In genomic region chr17:80110927-80111701, GRCh38 we compare ENCODE assay signal across 18 cellular contexts. TPM values are rescaled to one million over a fixed set of nuclear protein-coding genes. Genes with fewer than 3 reads are reported as not detected.
DNase-seq lines count a peak whose midpoint lies in the region; ATAC-seq and TF ChIP-seq lines count a peak whose summit lies in the region.
"Had no signal": no experiment of that assay in that cellular context is flagged by ENCODE, and none has a peak within 500 bp of the region (broad histone marks: within the 10 kb centered on the region; RNA-seq: fewer than 3 reads in every experiment).

No MANE protein-coding gene starts in this region.

- DNase-seq in activated T-cell treated with anti-CD3 and anti-CD28 coated beads, Interleukin-2, amount 50 U/mL, for 24 hours = peak; percentile 15
- DNase-seq in activated T-cell treated with anti-CD3 and anti-CD28 coated beads, Interleukin-2, amount 50 U/mL, for 1 hour = no peak
- DNase-seq in WERI-Rb-1 (peak; percentile 88), mesenteric fat pad (ENCODE audit: low spot score) (peak; percentile 76), suprapubic skin (ENCODE audit: low spot score in 2 of 2) (peak; percentile 53 to 71), DMS53 (lab: John Stamatoyannopoulos, UW) (no peak)
- no peak for DNase-seq in natural killer cell treated with Interleukin-12 subunit alpha and Interleukin-12 subunit beta and Interleukin-15 and Interleukin-18, amount 100 ng/mL, for 72 hours (ENCODE audit: low spot score)
- DNase-seq: C1 segment of cervical spinal cord, DMS153, EL, NCI-H1436, NCI-H2029 treated with DMSO at 0.1 percent for 48 hours, NCI-H2171 treated with DMSO at 0.1 percent for 48 hours, NCI-H748 treated with DMSO at 0.1 percent for 48 hours, OCI-M1 had no signal

- H3K9me3 Mint-ChIP-seq in activated T-cell treated with anti-CD3 and anti-CD28 coated beads, Interleukin-2, amount 50 U/mL, for 24 hours = peaks cover 3% of the 10 kb centered on the region
- H3K9me3 Mint-ChIP-seq in natural killer cell treated with Interleukin-12 subunit alpha and Interleukin-12 subunit beta and Interleukin-15 and Interleukin-18, amount 100 ng/mL, for 72 hours = no peaks in the 10 kb centered on the region

- no peak for ATAC-seq in HG03460 (IDR thresholded peaks at IDR 0.05; ENCODE audit: unreplicated experiment)
- no peak for ATAC-seq in natural killer cell treated with Interleukin-12 subunit alpha and Interleukin-12 subunit beta and Interleukin-15 and Interleukin-18, amount 100 ng/mL, for 72 hours

- no peaks in the 10 kb centered on the region for H3K27me3 Mint-ChIP-seq in activated T-cell treated with anti-CD3 and anti-CD28 coated beads, Interleukin-2, amount 50 U/mL, for 24 hours
- no peaks in the 10 kb centered on the region for H3K27me3 Mint-ChIP-seq in natural killer cell treated with Interleukin-12 subunit alpha and Interleukin-12 subunit beta and Interleukin-15 and Interleukin-18, amount 100 ng/mL, for 72 hours

- peaks cover 11% of the 10 kb centered on the region for H3K4me1 ChIP-seq in suprapubic skin

- H3K27ac Mint-ChIP-seq in activated T-cell treated with anti-CD3 and anti-CD28 coated beads, Interleukin-2, amount 50 U/mL, for 24 hours = no peak overlapping the region
- no peak overlapping the region for H3K27ac Mint-ChIP-seq in natural killer cell treated with Interleukin-12 subunit alpha and Interleukin-12 subunit beta and Interleukin-15 and Interleukin-18, amount 100 ng/mL, for 72 hours

- H3K27me3 ChIP-seq in WERI-Rb-1 (ENCODE audit: insufficient read depth, low read depth, severe bottlenecking) (no peaks in the 10 kb centered on the region), suprapubic skin (no peaks in the 10 kb centered on the region)

- TF ChIP-seq CTCF in WERI-Rb-1 (IDR thresholded peaks at IDR 0.05; ENCODE audit: low read depth, low read length) = no peak
- no peak for TF ChIP-seq CTCF in suprapubic skin (IDR thresholded peaks at IDR 0.05)

- no peak overlapping the region for H3K4me3 Mint-ChIP-seq in activated T-cell treated with anti-CD3 and anti-CD28 coated beads, Interleukin-2, amount 50 U/mL, for 24 hours
- H3K4me3 Mint-ChIP-seq in natural killer cell treated with Interleukin-12 subunit alpha and Interleukin-12 subunit beta and Interleukin-15 and Interleukin-18, amount 100 ng/mL, for 72 hours = no peak overlapping the region

- H3K36me3 ChIP-seq in WERI-Rb-1 (peaks cover 57% of the 10 kb centered on the region), suprapubic skin (peaks cover 31% of the 10 kb centered on the region)

- WGBS in suprapubic skin = 90% methylated on average over 21 of the region's 21 CpGs

- H3K27ac ChIP-seq in WERI-Rb-1 = peak overlapping the region; percentile 58
- no peak overlapping the region for H3K27ac ChIP-seq in suprapubic skin

- H3K9me3 ChIP-seq in WERI-Rb-1 (ENCODE audit: severe bottlenecking) (peaks cover 6% of the 10 kb centered on the region), suprapubic skin (no peaks in the 10 kb centered on the region)

- TF ChIP-seq POLR2A in suprapubic skin (IDR thresholded peaks at IDR 0.05) = no peak

- TF ChIP-seq EP300 in suprapubic skin (IDR thresholded peaks at IDR 0.05) = no peak

- peaks cover 1% of the 10 kb centered on the region for H3K36me3 Mint-ChIP-seq in activated T-cell treated with anti-CD3 and anti-CD28 coated beads, Interleukin-2, amount 50 U/mL, for 24 hours (ENCODE audit: low read depth)
- no peaks in the 10 kb centered on the region for H3K36me3 Mint-ChIP-seq in natural killer cell treated with Interleukin-12 subunit alpha and Interleukin-12 subunit beta and Interleukin-15 and Interleukin-18, amount 100 ng/mL, for 72 hours

- no peaks in the 10 kb centered on the region for H3K4me1 Mint-ChIP-seq in activated T-cell treated with anti-CD3 and anti-CD28 coated beads, Interleukin-2, amount 50 U/mL, for 24 hours (ENCODE audit: low read depth)
- no peaks in the 10 kb centered on the region for H3K4me1 Mint-ChIP-seq in natural killer cell treated with Interleukin-12 subunit alpha and Interleukin-12 subunit beta and Interleukin-15 and Interleukin-18, amount 100 ng/mL, for 72 hours (ENCODE audit: low read depth in 2 of 2)

- H3K4me3 ChIP-seq in WERI-Rb-1 (ENCODE audit: low read depth, low read length) (no peak overlapping the region), suprapubic skin (no peak overlapping the region)
- H3K4me3 ChIP-seq: K562 had no signal

RNA-seq across cellular contexts. Expression of gene GAA, which starts 9.7 kb away (rescaled TPM):
- total RNA-seq in mesenteric fat pad (61.4 TPM), suprapubic skin (10 to 100 TPM; 39.4 to 59.9 (median 45.3) TPM)
- 10 to 100 TPM; 20.9 to 24.0 TPM for total RNA-seq in natural killer cell treated with Interleukin-12 subunit alpha and Interleukin-12 subunit beta and Interleukin-15 and Interleukin-18, amount 100 ng/mL, for 72 hours

RNA-seq across cellular contexts. Expression of gene EIF4A3, which starts 35.8 kb away (rescaled TPM):
- total RNA-seq in mesenteric fat pad (92.0 TPM), suprapubic skin (10 to 100 TPM; 59.8 to 69.2 (median 65.7) TPM)
- 100 to 1,000 TPM; 134 to 155 TPM for total RNA-seq in natural killer cell treated with Interleukin-12 subunit alpha and Interleukin-12 subunit beta and Interleukin-15 and Interleukin-18, amount 100 ng/mL, for 72 hours

RNA-seq across cellular contexts. Expression of gene CARD14, which starts 58.7 kb away (rescaled TPM):
- total RNA-seq in mesenteric fat pad = not detected
- total RNA-seq in suprapubic skin = 10 to 100 TPM; 32.1 to 92.5 (median 45.3) TPM
- total RNA-seq in natural killer cell treated with Interleukin-12 subunit alpha and Interleukin-12 subunit beta and Interleukin-15 and Interleukin-18, amount 100 ng/mL, for 72 hours = not detected
- total RNA-seq: K562, RPMI7951 had no signal

Comparison
In these comparisons a context has a peak if more than half of its experiments do, and no peak if none do; other contexts are left out.
1. DNase-seq: peak in activated T-cell treated with anti-CD3 and anti-CD28 coated beads, Interleukin-2, amount 50 U/mL, for 24 hours (single experiment), WERI-Rb-1 (single experiment), mesenteric fat pad (single experiment) and suprapubic skin (2 of 2); none in activated T-cell treated with anti-CD3 and anti-CD28 coated beads, Interleukin-2, amount 50 U/mL, for 1 hour (single experiment), natural killer cell treated with Interleukin-12 subunit alpha and Interleukin-12 subunit beta and Interleukin-15 and Interleukin-18, amount 100 ng/mL, for 72 hours (single experiment) and DMS53 (single experiment).
2. RNA of gene CARD14, which starts 58.7 kb away (total RNA-seq): 32.1 to 92.5 TPM in suprapubic skin; not detected in mesenteric fat pad (single experiment) and not detected in natural killer cell treated with Interleukin-12 subunit alpha and Interleukin-12 subunit beta and Interleukin-15 and Interleukin-18, amount 100 ng/mL, for 72 hours; every median in the first group is over 10 times any median in the second.